In genomic region chr7:4527988-4528641, GRCh38 we compare ENCODE assay signal across 28 cellular contexts.
"Had no signal": no experiment of that assay in that cellular context is flagged by ENCODE, and none has a peak within 500 bp of the region (broad histone marks: within the 10 kb centered on the region; RNA-seq: fewer than 3 reads in every experiment).

No MANE protein-coding gene starts in this region.

- H3K4me1 Mint-ChIP-seq: activated naive CD4-positive, alpha-beta T cell treated with anti-CD3 and anti-CD28 coated beads, Interleukin-2, amount 10 ng/mL, durations not matched to agents 7 days and 5 days; activated naive CD8-positive, alpha-beta T cell treated with anti-CD3 and anti-CD28 coated beads for 36 hours had no signal

- H3K9me3 Mint-ChIP-seq: activated CD8-positive, alpha-beta T cell treated with anti-CD3 and anti-CD28 coated beads for 36 hours; activated naive CD4-positive, alpha-beta T cell treated with anti-CD3 and anti-CD28 coated beads, Interleukin-2, amount 10 ng/mL, durations not matched to agents 7 days and 5 days; activated naive CD8-positive, alpha-beta T cell treated with anti-CD3 and anti-CD28 coated beads for 36 hours; activated T-helper 2 cell treated with anti-CD3 and anti-CD28 coated beads, Interferon-gamma antibody, Interleukin-2, Interleukin-4, amounts not matched to agents 10 μg/mL and 5 μg/mL and 100 μg/mL, durations not matched to agents 14 hours and 24 hours and 36 hours had no signal

- H3K27ac Mint-ChIP-seq: activated CD8-positive, alpha-beta T cell treated with anti-CD3 and anti-CD28 coated beads for 36 hours; activated naive CD4-positive, alpha-beta T cell treated with anti-CD3 and anti-CD28 coated beads, Interleukin-2, amount 10 ng/mL, durations not matched to agents 7 days and 5 days; activated naive CD8-positive, alpha-beta T cell treated with anti-CD3 and anti-CD28 coated beads for 36 hours; activated T-cell treated with anti-CD3 and anti-CD28 coated beads, Interleukin-2, amount 50 U/mL, for 72 hours; activated T-helper 2 cell treated with anti-CD3 and anti-CD28 coated beads, Interferon-gamma antibody, Interleukin-2, Interleukin-4, amounts not matched to agents 10 μg/mL and 5 μg/mL and 100 μg/mL, durations not matched to agents 14 hours and 24 hours and 36 hours had no signal

- H3K36me3 Mint-ChIP-seq: activated naive CD4-positive, alpha-beta T cell treated with anti-CD3 and anti-CD28 coated beads, Interleukin-2, amount 10 ng/mL, durations not matched to agents 7 days and 5 days; activated naive CD8-positive, alpha-beta T cell treated with anti-CD3 and anti-CD28 coated beads for 36 hours had no signal

- H3K36me3 ChIP-seq: brain microvascular endothelial cell, SJSA1 had no signal

- H3K27ac ChIP-seq: brain microvascular endothelial cell, KMS-11, RWPE1, SJSA1 had no signal

- H3K4me1 ChIP-seq: SJSA1 had no signal

- ATAC-seq: activated CD4-positive, CD25-positive, alpha-beta regulatory T cell treated with anti-CD3 and anti-CD28 coated beads, Interleukin-2, amount 50 U/mL, for 24 hours; activated CD8-positive, alpha-beta T cell treated with anti-CD3 and anti-CD28 coated beads for 36 hours; activated T-cell treated with anti-CD3 and anti-CD28 coated beads, Interleukin-2, amount 50 U/mL, for 72 hours; SK-N-SH treated with all-trans-retinoic acid at 6 μM for 48 hours had no signal

- H3K27me3 ChIP-seq: brain microvascular endothelial cell had no signal

- H3K4me3 ChIP-seq: SJSA1 had no signal

- H3K4me3 Mint-ChIP-seq: activated CD8-positive, alpha-beta T cell treated with anti-CD3 and anti-CD28 coated beads for 36 hours; activated naive CD4-positive, alpha-beta T cell treated with anti-CD3 and anti-CD28 coated beads, Interleukin-2, amount 10 ng/mL, durations not matched to agents 7 days and 5 days; activated naive CD8-positive, alpha-beta T cell treated with anti-CD3 and anti-CD28 coated beads for 36 hours; activated T-cell treated with anti-CD3 and anti-CD28 coated beads, Interleukin-2, amount 50 U/mL, for 72 hours had no signal

- DNase-seq: activated CD4-positive, alpha-beta T cell treated with anti-CD3 and anti-CD28 coated beads for 4 hours; activated CD8-positive, alpha-beta memory T cell treated with anti-CD3 and anti-CD28 coated beads, Interleukin-2, amount 50 U/mL, for 4 hours; activated CD8-positive, alpha-beta T cell treated with anti-CD3 and anti-CD28 coated beads for 36 hours; activated gamma-delta T cell treated with Interleukin-2 at 50 U/mL for 16 hours; activated naive CD4-positive, alpha-beta T cell treated with anti-CD3 and anti-CD28 coated beads, Interleukin-2, amount 10 ng/mL, durations not matched to agents 7 days and 5 days; activated naive CD8-positive, alpha-beta T cell treated with anti-CD3 and anti-CD28 coated beads for 36 hours; activated T-cell treated with anti-CD3 and anti-CD28 coated beads, Interleukin-2, amount 50 U/mL, for 72 hours; brain microvascular endothelial cell; cerebellar nuclear complex; MV-4-11; NCI-H1092 treated with DMSO at 0.1 percent for 48 hours; NCI-H1417 treated with DMSO at 0.1 percent for 48 hours; NCI-H1694; NCI-H2029; NCI-H2107; NCI-H2171 treated with DMSO at 0.1 percent for 48 hours; NCI-H345; NCI-H510A; NCI-H526 treated with DMSO at 0.1 percent for 48 hours; NCI-H82; Right ventricle myocardium superior; SW 1271 had no signal
